Comparison of ENCODE assay signal across 1 cellular context in the genomic region with DNA sequence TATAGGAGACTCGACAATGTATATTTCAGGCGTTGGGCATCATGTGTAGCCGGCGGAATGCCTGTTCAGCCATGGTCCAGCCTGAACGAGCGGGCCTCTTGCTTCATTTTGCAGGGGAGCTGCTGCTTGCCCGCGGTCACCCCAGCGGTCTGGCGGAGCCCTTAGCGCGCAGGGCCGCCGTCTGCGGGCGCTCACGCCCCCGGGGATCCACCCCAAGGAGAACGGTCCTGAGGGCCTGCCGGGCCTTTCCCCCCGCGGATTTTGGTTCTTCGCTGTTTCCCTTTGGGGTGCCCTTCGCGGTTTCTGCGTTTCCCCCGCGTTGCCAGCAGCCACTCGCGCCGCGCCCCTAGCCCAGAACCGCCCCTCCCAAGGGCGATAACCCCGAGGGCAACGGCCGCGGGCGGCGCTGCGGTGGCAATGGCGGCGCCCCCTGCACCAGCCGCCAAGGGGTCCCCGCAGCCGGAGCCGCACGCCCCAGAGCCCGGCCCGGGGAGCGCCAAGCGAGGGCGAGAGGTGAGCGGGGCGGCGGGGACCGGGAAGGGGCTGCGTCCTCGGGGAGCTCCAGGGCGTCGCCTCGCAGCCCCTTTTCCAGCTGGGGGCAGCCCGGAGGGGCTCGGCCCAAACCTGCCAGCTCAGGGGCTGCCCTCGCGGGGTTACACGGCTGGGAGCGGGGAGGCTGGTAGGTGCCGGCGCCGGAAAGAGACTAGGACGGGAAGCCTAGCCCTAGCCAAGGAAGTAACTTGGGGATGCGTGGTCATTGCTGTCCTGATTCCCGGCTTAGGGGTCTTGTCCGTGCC.
A peak's percentile ranks its signal among the peaks of the same experiment; 100 is the strongest.
TF ChIP-seq lines count a peak whose summit lies in the region.

Gene MFSD2B, plus strand, starts transcription at position 406 of the 797 bp plus-strand sequence. Its CDS starts 12 bp downstream, at position 418.

TF ChIP-seq in K562, 482 proteins besides CTCF, POLR2A, EP300 and RAD21 (continued from another document and continues in another):
- TF ChIP-seq ZBTB11 (CRISPR knock-in tag; IDR thresholded peaks at IDR 0.05) (peak in 1 of 3 experiments; percentile 1; a peak in 1 of 6 replicates), ZNF140 (CRISPR knock-in tag; IDR thresholded peaks at IDR 0.05) (no peak), CBX1 (IDR thresholded peaks at IDR 0.05; ENCODE audit: low read depth) (peak; percentile 44; the same call in 1 of the 2 replicates), DMBX1 (CRISPR knock-in tag; IDR thresholded peaks at IDR 0.05; ENCODE audit: borderline replicate concordance) (0 out of 2 replicates have a peak, but pooled peaks have one; percentile 22), RBFOX2 (IDR thresholded peaks at IDR 0.05; ENCODE audit: low read depth, low read length) (peak; percentile 83), CCNT2 (IDR thresholded peaks at IDR 0.05; ENCODE audit: borderline replicate concordance, extremely low read depth, insufficient read length, low read depth, low read length) (peak; percentile 68), ZNF436 (CRISPR knock-in tag; IDR thresholded peaks at IDR 0.05) (no peak), KLF6 (CRISPR knock-in tag; IDR thresholded peaks at IDR 0.05; ENCODE audit: borderline replicate concordance) (peak; percentile 27; the same call in 1 of the 2 replicates), FIP1L1 (IDR thresholded peaks at IDR 0.05; ENCODE audit: low read depth, low read length, poor library complexity, severe bottlenecking) (peak; percentile 68), PREB (CRISPR knock-in tag; IDR thresholded peaks at IDR 0.05) (0 out of 2 replicates have a peak, but pooled peaks have one; percentile 49), ZNF695 (CRISPR knock-in tag; IDR thresholded peaks at IDR 0.05) (no peak), ZNF655 (CRISPR knock-in tag; IDR thresholded peaks at IDR 0.05) (peak; percentile 29; the same call in 1 of the 2 replicates), HNRNPLL (IDR thresholded peaks at IDR 0.05; ENCODE audit: low read depth, low read length, poor library complexity, severe bottlenecking) (peak; percentile 36), ZNF239 (CRISPR knock-in tag; IDR thresholded peaks at IDR 0.05) (0 out of 2 replicates have a peak, but pooled peaks have one; percentile 17), SMAD3 (CRISPR knock-in tag; conservative IDR thresholded peaks at IDR 0.05) (peak; percentile 53; the same call in 1 of the 2 replicates), ZNF707 (CRISPR knock-in tag; conservative IDR thresholded peaks at IDR 0.05) (no peak), ARID2 (IDR thresholded peaks at IDR 0.05) (no peak), RNF2 (IDR thresholded peaks at IDR 0.05) (peak; percentile 53; the same call in 1 of the 2 replicates), TGIF2 (CRISPR knock-in tag; IDR thresholded peaks at IDR 0.05) (peak; percentile 82; the same call in 1 of the 2 replicates), NFRKB (IDR thresholded peaks at IDR 0.05; ENCODE audit: low read depth) (0 out of 2 replicates have a peak, but pooled peaks have one; percentile 57), ZNF518B (CRISPR knock-in tag; IDR thresholded peaks at IDR 0.05) (no peak), THRAP3 (IDR thresholded peaks at IDR 0.05; ENCODE audit: borderline replicate concordance) (no peak), CEBPG (CRISPR knock-in tag; IDR thresholded peaks at IDR 0.05) (peak; percentile 41; the same call in 1 of the 2 replicates), CEBPG (tag; conservative IDR thresholded peaks at IDR 0.05 in 1 of 2, IDR thresholded peaks at IDR 0.05 in 1 of 2) (peak in 1 of 2 experiments; percentile 54; a peak in 1 of 4 replicates), NR4A1 (CRISPR knock-in tag; IDR thresholded peaks at IDR 0.05) (no peak), NR4A1 (tag; IDR thresholded peaks at IDR 0.05) (peak; percentile 63), ID3 (CRISPR knock-in tag; IDR thresholded peaks at IDR 0.05) (no peak), ID3 (tag; IDR thresholded peaks at IDR 0.05) (peak; percentile 41; the same call in 1 of the 2 replicates), ZBTB7A (IDR thresholded peaks at IDR 0.05; ENCODE audit: borderline replicate concordance, control insufficient read depth, low read depth, low read length) (peak; percentile 89), CHAMP1 (IDR thresholded peaks at IDR 0.05) (no peak), ZNF644 (tag; IDR thresholded peaks at IDR 0.05; ENCODE audit: low read depth) (peak; percentile 72; the same call in 1 of the 2 replicates), SMARCC2 (IDR thresholded peaks at IDR 0.05; ENCODE audit: low read depth) (peak; percentile 15; the same call in 1 of the 2 replicates)
- TF ChIP-seq, protein P1, sequence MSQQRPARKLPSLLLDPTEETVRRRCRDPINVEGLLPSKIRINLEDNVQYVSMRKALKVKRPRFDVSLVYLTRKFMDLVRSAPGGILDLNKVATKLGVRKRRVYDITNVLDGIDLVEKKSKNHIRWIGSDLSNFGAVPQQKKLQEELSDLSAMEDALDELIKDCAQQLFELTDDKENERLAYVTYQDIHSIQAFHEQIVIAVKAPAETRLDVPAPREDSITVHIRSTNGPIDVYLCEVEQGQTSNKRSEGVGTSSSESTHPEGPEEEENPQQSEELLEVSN (IDR thresholded peaks at IDR 0.05; ENCODE audit: borderline replicate concordance in 1 of 2, extremely low read depth in 1 of 2, insufficient read depth in 1 of 2, insufficient read length in 1 of 2, low read depth in 1 of 2, low read length in 1 of 2, poor library complexity in 1 of 2, severe bottlenecking in 1 of 2), result peak; percentile 77 to 94
- TF ChIP-seq, protein P2, sequence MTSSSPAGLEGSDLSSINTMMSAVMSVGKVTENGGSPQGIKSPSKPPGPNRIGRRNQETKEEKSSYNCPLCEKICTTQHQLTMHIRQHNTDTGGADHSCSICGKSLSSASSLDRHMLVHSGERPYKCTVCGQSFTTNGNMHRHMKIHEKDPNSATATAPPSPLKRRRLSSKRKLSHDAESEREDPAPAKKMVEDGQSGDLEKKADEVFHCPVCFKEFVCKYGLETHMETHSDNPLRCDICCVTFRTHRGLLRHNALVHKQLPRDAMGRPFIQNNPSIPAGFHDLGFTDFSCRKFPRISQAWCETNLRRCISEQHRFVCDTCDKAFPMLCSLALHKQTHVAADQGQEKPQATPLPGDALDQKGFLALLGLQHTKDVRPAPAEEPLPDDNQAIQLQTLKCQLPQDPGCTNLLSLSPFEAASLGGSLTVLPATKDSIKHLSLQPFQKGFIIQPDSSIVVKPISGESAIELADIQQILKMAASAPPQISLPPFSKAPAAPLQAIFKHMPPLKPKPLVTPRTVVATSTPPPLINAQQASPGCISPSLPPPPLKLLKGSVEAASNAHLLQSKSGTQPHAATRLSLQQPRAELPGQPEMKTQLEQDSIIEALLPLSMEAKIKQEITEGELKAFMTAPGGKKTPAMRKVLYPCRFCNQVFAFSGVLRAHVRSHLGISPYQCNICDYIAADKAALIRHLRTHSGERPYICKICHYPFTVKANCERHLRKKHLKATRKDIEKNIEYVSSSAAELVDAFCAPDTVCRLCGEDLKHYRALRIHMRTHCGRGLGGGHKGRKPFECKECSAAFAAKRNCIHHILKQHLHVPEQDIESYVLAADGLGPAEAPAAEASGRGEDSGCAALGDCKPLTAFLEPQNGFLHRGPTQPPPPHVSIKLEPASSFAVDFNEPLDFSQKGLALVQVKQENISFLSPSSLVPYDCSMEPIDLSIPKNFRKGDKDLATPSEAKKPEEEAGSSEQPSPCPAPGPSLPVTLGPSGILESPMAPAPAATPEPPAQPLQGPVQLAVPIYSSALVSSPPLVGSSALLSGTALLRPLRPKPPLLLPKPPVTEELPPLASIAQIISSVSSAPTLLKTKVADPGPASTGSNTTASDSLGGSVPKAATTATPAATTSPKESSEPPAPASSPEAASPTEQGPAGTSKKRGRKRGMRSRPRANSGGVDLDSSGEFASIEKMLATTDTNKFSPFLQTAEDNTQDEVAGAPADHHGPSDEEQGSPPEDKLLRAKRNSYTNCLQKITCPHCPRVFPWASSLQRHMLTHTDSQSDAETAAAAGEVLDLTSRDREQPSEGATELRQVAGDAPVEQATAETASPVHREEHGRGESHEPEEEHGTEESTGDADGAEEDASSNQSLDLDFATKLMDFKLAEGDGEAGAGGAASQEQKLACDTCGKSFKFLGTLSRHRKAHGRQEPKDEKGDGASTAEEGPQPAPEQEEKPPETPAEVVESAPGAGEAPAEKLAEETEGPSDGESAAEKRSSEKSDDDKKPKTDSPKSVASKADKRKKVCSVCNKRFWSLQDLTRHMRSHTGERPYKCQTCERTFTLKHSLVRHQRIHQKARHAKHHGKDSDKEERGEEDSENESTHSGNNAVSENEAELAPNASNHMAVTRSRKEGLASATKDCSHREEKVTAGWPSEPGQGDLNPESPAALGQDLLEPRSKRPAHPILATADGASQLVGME (CRISPR knock-in tag; IDR thresholded peaks at IDR 0.05), result 0 out of 2 replicates have a peak, but pooled peaks have one; percentile 19
